Comparison of ENCODE assay signal across 1 cellular context in the genomic region with DNA sequence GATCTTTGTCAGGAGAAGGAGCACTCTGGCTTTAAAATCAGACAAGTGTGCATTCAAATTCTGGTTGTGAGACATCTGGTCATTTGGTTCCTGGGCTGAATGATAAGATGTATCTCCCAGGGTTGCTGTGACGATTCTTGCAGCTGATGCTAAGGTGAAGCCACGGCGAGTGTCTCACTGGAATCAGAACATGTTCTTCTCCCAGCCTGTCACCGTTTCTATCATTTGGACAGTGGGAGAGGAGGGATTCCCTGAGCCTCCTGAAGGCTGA.
TF ChIP-seq lines count a peak whose summit lies in the region.

No MANE protein-coding gene starts in this region.

TF ChIP-seq in H1, 55 proteins besides CTCF, POLR2A, EP300 and RAD21:
- TF ChIP-seq NRF1 (IDR thresholded peaks at IDR 0.05; ENCODE audit: low read depth, low read length) (no peak), TCF12 (IDR thresholded peaks at IDR 0.05; ENCODE audit: low read depth, low read length) (no peak), RNF2 (IDR thresholded peaks at IDR 0.05; ENCODE audit: borderline replicate concordance, low read depth, low read length, missing control alignments, poor library complexity, severe bottlenecking) (no peak), EZH2 (IDR thresholded peaks at IDR 0.05; ENCODE audit: low read depth, low read length, severe bottlenecking) (no peak), RXRA (IDR thresholded peaks at IDR 0.05; ENCODE audit: insufficient read depth, low read depth, low read length) (no peak), SRF (IDR thresholded peaks at IDR 0.05; ENCODE audit: low read depth, low read length) (no peak), KDM1A (IDR thresholded peaks at IDR 0.05; ENCODE audit: borderline replicate concordance, low read length) (no peak), TBP (IDR thresholded peaks at IDR 0.05; ENCODE audit: low read depth, low read length) (no peak), BCL11A (IDR thresholded peaks at IDR 0.05; ENCODE audit: low read depth in 2 of 2, low read length in 2 of 2) (no peak), BRCA1 (IDR thresholded peaks at IDR 0.05; ENCODE audit: low read depth, low read length) (no peak), ATF3 (IDR thresholded peaks at IDR 0.05; ENCODE audit: insufficient read depth, low read depth, low read length) (no peak), PHF8 (conservative IDR thresholded peaks at IDR 0.05; ENCODE audit: low read depth, low read length) (no peak), CHD2 (IDR thresholded peaks at IDR 0.05; ENCODE audit: low read length) (no peak), SP2 (IDR thresholded peaks at IDR 0.05; ENCODE audit: low read length) (no peak), YY1 (IDR thresholded peaks at IDR 0.05; ENCODE audit: low read depth, low read length) (no peak), ZNF274 (IDR thresholded peaks at IDR 0.05; ENCODE audit: borderline replicate concordance, extremely low read depth, low read length) (no peak), E2F6 (IDR thresholded peaks at IDR 0.05) (no peak)
- TF ChIP-seq, protein P1, sequence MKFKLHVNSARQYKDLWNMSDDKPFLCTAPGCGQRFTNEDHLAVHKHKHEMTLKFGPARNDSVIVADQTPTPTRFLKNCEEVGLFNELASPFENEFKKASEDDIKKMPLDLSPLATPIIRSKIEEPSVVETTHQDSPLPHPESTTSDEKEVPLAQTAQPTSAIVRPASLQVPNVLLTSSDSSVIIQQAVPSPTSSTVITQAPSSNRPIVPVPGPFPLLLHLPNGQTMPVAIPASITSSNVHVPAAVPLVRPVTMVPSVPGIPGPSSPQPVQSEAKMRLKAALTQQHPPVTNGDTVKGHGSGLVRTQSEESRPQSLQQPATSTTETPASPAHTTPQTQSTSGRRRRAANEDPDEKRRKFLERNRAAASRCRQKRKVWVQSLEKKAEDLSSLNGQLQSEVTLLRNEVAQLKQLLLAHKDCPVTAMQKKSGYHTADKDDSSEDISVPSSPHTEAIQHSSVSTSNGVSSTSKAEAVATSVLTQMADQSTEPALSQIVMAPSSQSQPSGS (IDR thresholded peaks at IDR 0.05; ENCODE audit: low read length) = no peak
